ENCODE assay signal across 32 cellular contexts in the genomic region with DNA sequence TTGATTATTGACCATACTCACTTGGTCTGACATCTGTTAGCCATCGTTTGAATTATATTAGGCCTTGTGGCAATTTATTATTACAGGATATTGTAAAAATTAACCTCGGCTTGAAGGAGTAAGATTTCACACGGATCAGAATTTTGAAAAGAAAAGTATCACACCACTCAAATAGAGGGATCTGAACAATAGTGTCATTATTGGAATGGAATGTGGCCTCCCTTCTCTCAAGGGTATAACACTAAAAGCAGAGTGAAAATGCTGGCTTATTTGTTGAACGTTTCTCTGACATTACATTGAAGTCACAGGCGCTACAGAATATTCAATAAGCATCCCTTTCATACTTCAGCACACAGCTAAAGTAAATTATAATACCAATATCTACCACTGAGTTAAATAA.
"Had no signal": no experiment of that assay in that cellular context is flagged by ENCODE, and none has a peak within 500 bp of the region (broad histone marks: within the 10 kb centered on the region; RNA-seq: fewer than 3 reads in every experiment).

No MANE protein-coding gene starts in this region.

- H3K27ac ChIP-seq: adrenal gland, ascending aorta, brain microvascular endothelial cell, breast epithelium, cardiac muscle cell had no signal

- H3K9me3 ChIP-seq: adrenal gland, ascending aorta, breast epithelium had no signal

- ATAC-seq: activated naive CD4-positive, alpha-beta T cell treated with anti-CD3 and anti-CD28 coated beads, Interleukin-2, amount 50 U/mL, for 72 hours; activated naive CD8-positive, alpha-beta T cell treated with anti-CD3 and anti-CD28 coated beads, Interleukin-2, amount 50 U/mL, for 24 hours; activated T-cell treated with anti-CD3 and anti-CD28 coated beads, Interleukin-2, amount 50 U/mL, for 4 hours; activated T-cell treated with anti-CD3 and anti-CD28 coated beads, Interleukin-2, amount 50 U/mL, for 72 hours; activated T-helper 17 cell treated with anti-CD3 and anti-CD28 coated beads, Interleukin-2, amount 50 U/mL, for 72 hours had no signal

- DNase-seq: activated effector memory CD4-positive, alpha-beta T cell treated with anti-CD3 and anti-CD28 coated beads, Interleukin-2, amount 50 U/mL, for 16 hours; activated effector memory CD4-positive, alpha-beta T cell treated with Interleukin-2 at 50 U/mL for 16 hours; activated gamma-delta T cell; activated gamma-delta T cell treated with Interleukin-2 at 50 U/mL for 16 hours; activated naive CD4-positive, alpha-beta T cell; activated naive CD4-positive, alpha-beta T cell treated with anti-CD3 and anti-CD28 coated beads for 36 hours; activated naive CD4-positive, alpha-beta T cell treated with anti-CD3 and anti-CD28 coated beads, Interleukin-2, amount 10 ng/mL, durations not matched to agents 7 days and 5 days; activated naive CD4-positive, alpha-beta T cell treated with anti-CD3 and anti-CD28 coated beads, Interleukin-2, amount 50 U/mL, for 16 hours; activated naive CD4-positive, alpha-beta T cell treated with Interleukin-2 at 50 U/mL for 16 hours; activated naive CD8-positive, alpha-beta T cell treated with anti-CD3 and anti-CD28 coated beads for 36 hours; activated naive CD8-positive, alpha-beta T cell treated with anti-CD3 and anti-CD28 coated beads, Interleukin-2, amount 10 ng/mL, durations not matched to agents 7 days and 5 days; activated naive CD8-positive, alpha-beta T cell treated with anti-CD3 and anti-CD28 coated beads, Interleukin-2, amount 50 U/mL, for 24 hours; activated T-cell treated with anti-CD3 and anti-CD28 coated beads, Interleukin-2, amount 50 U/mL, for 1 hour; activated T-cell treated with anti-CD3 and anti-CD28 coated beads, Interleukin-2, amount 50 U/mL, for 24 hours; activated T-cell treated with anti-CD3 and anti-CD28 coated beads, Interleukin-2, amount 50 U/mL, for 4 hours; activated T-cell treated with anti-CD3 and anti-CD28 coated beads, Interleukin-2, amount 50 U/mL, for 48 hours; activated T-cell treated with anti-CD3 and anti-CD28 coated beads, Interleukin-2, amount 50 U/mL, for 72 hours; adrenal gland; amniotic stem cell; amygdala; anterior cingulate cortex; aorta; brain microvascular endothelial cell; central memory CD4-positive, alpha-beta T cell; cerebellar nuclear complex had no signal

- H3K4me1 ChIP-seq: adrenal gland, ascending aorta, breast epithelium had no signal

- H3K4me3 ChIP-seq: adrenal gland, ascending aorta, breast epithelium, cardiac muscle cell had no signal

- FAIRE-seq: astrocyte, bronchial epithelial cell had no signal

- H3K27me3 ChIP-seq: adrenal gland, ascending aorta, brain microvascular endothelial cell, breast epithelium had no signal

- H3K36me3 ChIP-seq: adrenal gland, ascending aorta, brain microvascular endothelial cell, breast epithelium, cardiac muscle cell had no signal
